ENCODE assay signal across 21 cellular contexts in the genomic region with DNA sequence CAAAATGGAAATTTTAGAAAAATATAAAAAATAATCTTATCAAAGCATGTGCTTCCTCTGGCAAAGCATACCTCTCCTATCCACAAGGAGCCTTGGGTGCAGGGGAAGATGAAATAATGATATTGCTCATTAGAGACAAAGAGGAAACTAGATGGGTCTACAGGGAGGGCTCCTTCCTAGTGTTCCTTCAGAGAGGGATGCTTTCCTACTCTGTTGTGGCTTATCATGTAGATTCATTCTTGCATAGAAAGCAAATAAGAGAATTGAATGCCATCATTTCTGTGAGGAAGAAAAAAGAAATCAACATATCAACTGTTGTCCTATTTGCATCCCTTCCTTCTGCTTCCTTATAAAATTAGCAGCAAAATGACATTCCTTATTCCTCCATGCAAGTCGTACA.
"Had no signal": no experiment of that assay in that cellular context is flagged by ENCODE, and none has a peak within 500 bp of the region (broad histone marks: within the 10 kb centered on the region; RNA-seq: fewer than 3 reads in every experiment).

No MANE protein-coding gene starts in this region.

- H3K4me1 Mint-ChIP-seq: T-cell had no signal

- FAIRE-seq: HTR-8/SVneo had no signal

- H3K9ac ChIP-seq: SK-N-SH had no signal

- H3K27ac ChIP-seq: HL-60, RWPE1 had no signal

- H3K9me3 ChIP-seq: SK-N-SH had no signal

- H3K9me2 ChIP-seq: SK-N-SH had no signal

- H3K27ac Mint-ChIP-seq: T-cell had no signal

- ATAC-seq: Panc1, PC-3, T-cell had no signal

- H3K4me3 Mint-ChIP-seq: T-cell had no signal

- H3K9me3 Mint-ChIP-seq: T-cell had no signal

- DNase-seq: Karpas-422, KBM-7, MV-4-11, NCI-H1048, NCI-H1105, NCI-H1436 treated with DMSO at 0.1 percent for 48 hours, NCI-H1694, NCI-H187 treated with DMSO at 0.1 percent for 48 hours, NCI-H2029 treated with DMSO at 0.1 percent for 48 hours, NCI-H2227 treated with DMSO at 0.1 percent for 48 hours, NCI-H524, NCI-H526 treated with DMSO at 0.1 percent for 48 hours, NCI-H774, PC-3, SK-N-SH, SW 1271, T-cell had no signal

- H3K36me3 Mint-ChIP-seq: T-cell had no signal

- H3K4me2 ChIP-seq: SK-N-SH had no signal
